In the genomic region with DNA sequence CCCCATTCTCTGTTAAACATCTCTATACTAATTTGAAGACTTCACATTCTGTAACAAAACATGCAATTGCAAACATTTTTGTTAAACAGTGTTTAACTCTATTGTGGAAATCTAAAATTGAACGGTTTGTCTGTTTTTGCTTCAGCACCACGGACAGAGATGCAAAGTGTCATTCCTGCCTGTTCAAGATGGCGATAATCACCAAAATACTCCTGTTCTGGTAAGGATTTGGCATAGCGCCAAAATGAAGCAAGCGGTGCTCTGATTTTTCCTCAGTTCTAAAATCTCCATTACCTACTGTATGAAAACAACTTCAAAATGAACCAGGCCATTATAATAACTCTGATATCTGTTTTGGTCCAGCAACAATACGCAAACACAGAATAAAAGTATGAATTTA, we compare ENCODE assay signal across 14 cellular contexts.
DNase-seq lines count a peak whose midpoint lies in the region; FAIRE-seq and TF ChIP-seq lines count a peak whose summit lies in the region.
"Had no signal": no experiment of that assay in that cellular context is flagged by ENCODE, and none has a peak within 500 bp of the region (broad histone marks: within the 10 kb centered on the region; RNA-seq: fewer than 3 reads in every experiment).

No MANE protein-coding gene starts in this region.

- H3K36me3 Mint-ChIP-seq in endodermal cell (ENCODE audit: low read depth): no peaks in the 10 kb centered on the region
- peaks cover 1% of the 10 kb centered on the region for H3K36me3 Mint-ChIP-seq in activated naive CD8-positive, alpha-beta T cell treated with anti-CD3 and anti-CD28 coated beads for 36 hours

- TF ChIP-seq CTCF in endodermal cell (conservative IDR thresholded peaks at IDR 0.05): no peak

- H3K9me3 ChIP-seq in endodermal cell (ENCODE audit: control insufficient read depth, low read length) (no peaks in the 10 kb centered on the region), small intestine (ENCODE audit: control insufficient read depth, low read depth) (no peaks in the 10 kb centered on the region)
- H3K9me3 ChIP-seq: upper lobe of left lung had no signal

- DNase-seq in NCI-H82 (lab: John Stamatoyannopoulos, UW) (peak; percentile 13), NCI-H82 treated with DMSO at 0.1 percent for 48 hours (lab: John Stamatoyannopoulos, UW; ENCODE audit: unreplicated experiment) (no peak), RPMI7951 (ENCODE audit: low read depth) (peak; percentile 1), endodermal cell (peak; percentile 48), renal cortical epithelial cell (ENCODE audit: low read depth) (peak; percentile 6), NCI-H146 treated with DMSO at 0.1 percent for 48 hours (lab: John Stamatoyannopoulos, UW; ENCODE audit: unreplicated experiment) (no peak), small intestine (no peak)
- no peak for DNase-seq in activated naive CD8-positive, alpha-beta T cell treated with anti-CD3 and anti-CD28 coated beads for 36 hours
- DNase-seq: activated T-cell treated with anti-CD3 and anti-CD28 coated beads, Interleukin-2, amount 50 U/mL, for 24 hours; SHP77; stimulated activated CD4-positive, alpha-beta T cell treated with anti-CD3 and anti-CD28 coated beads, Interleukin-12 subunit alpha, Interleukin-12 subunit beta, amount 100 ng/mL, for 4 hours; upper lobe of left lung had no signal

- H3K4me1 Mint-ChIP-seq in endodermal cell: no peaks in the 10 kb centered on the region
- no peaks in the 10 kb centered on the region for H3K4me1 Mint-ChIP-seq in activated naive CD8-positive, alpha-beta T cell treated with anti-CD3 and anti-CD28 coated beads for 36 hours
- H3K4me1 Mint-ChIP-seq: central memory CD8-positive, alpha-beta T cell had no signal

- peaks cover 2% of the 10 kb centered on the region for H3K27me3 Mint-ChIP-seq in endodermal cell (ENCODE audit: insufficient read depth)
- no peaks in the 10 kb centered on the region for H3K27me3 Mint-ChIP-seq in activated naive CD8-positive, alpha-beta T cell treated with anti-CD3 and anti-CD28 coated beads for 36 hours
- H3K27me3 Mint-ChIP-seq: activated T-cell treated with anti-CD3 and anti-CD28 coated beads, Interleukin-2, amount 50 U/mL, for 24 hours; central memory CD8-positive, alpha-beta T cell had no signal

- H3K4me3 ChIP-seq in endodermal cell (ENCODE audit: low read length) (no peak overlapping the region), small intestine (ENCODE audit: low read depth in 1 of 2, low read length in 2 of 2) (no peak overlapping the region)
- H3K4me3 ChIP-seq: upper lobe of left lung had no signal

- H3K27ac ChIP-seq in endodermal cell (ENCODE audit: low read depth, low read length) (no peak overlapping the region), small intestine (ENCODE audit: low read depth in 1 of 2, low read length in 1 of 2) (no peak overlapping the region)
- H3K27ac ChIP-seq: KMS-11, upper lobe of left lung had no signal

- H3K4me1 ChIP-seq in endodermal cell (ENCODE audit: control insufficient read depth, insufficient read depth, low read length) (no peaks in the 10 kb centered on the region), small intestine (ENCODE audit: control insufficient read depth in 2 of 2, insufficient read depth in 1 of 2, low read depth in 1 of 2, low read length in 1 of 2) (no peaks in the 10 kb centered on the region)
- H3K4me1 ChIP-seq: upper lobe of left lung had no signal

- H3K27me3 ChIP-seq in endodermal cell (ENCODE audit: control insufficient read depth, insufficient read depth, low read length, poor library complexity, severe bottlenecking): no peaks in the 10 kb centered on the region
- H3K27me3 ChIP-seq in small intestine (ENCODE audit: control insufficient read depth in 2 of 2, insufficient read depth in 2 of 2, low read length in 2 of 2): no peaks in the 10 kb centered on the region
- H3K27me3 ChIP-seq: upper lobe of left lung had no signal

- H3K36me3 ChIP-seq in endodermal cell (ENCODE audit: control insufficient read depth, insufficient read depth, low read length) (no peaks in the 10 kb centered on the region), small intestine (ENCODE audit: control insufficient read depth in 2 of 2, insufficient read depth in 2 of 2, low read length in 2 of 2) (no peaks in the 10 kb centered on the region)
- H3K36me3 ChIP-seq: upper lobe of left lung had no signal

- no peaks in the 10 kb centered on the region for H3K9me3 Mint-ChIP-seq in endodermal cell
- peaks cover 3% of the 10 kb centered on the region for H3K9me3 Mint-ChIP-seq in activated naive CD8-positive, alpha-beta T cell treated with anti-CD3 and anti-CD28 coated beads for 36 hours

- H3K9ac ChIP-seq in endodermal cell (ENCODE audit: extremely low read depth, low read length, poor library complexity, severe bottlenecking): no peak overlapping the region
- H3K9ac ChIP-seq: KMS-11 had no signal

- no peak for FAIRE-seq in small intestine (lab: Jason Lieb, UNC)

- 42 to 46% methylated on average over 4 to 6 of the region's 6 CpGs for WGBS in endodermal cell (ENCODE audit: insufficient coverage in 1 of 2, insufficient read length in 1 of 2), 2 experiments
- 20 to 27% (median 21%) methylated on average over 6 of the region's 6 CpGs for WGBS in small intestine, 3 donors

- H3K27ac Mint-ChIP-seq in endodermal cell: no peak overlapping the region
- no peak overlapping the region for H3K27ac Mint-ChIP-seq in activated naive CD8-positive, alpha-beta T cell treated with anti-CD3 and anti-CD28 coated beads for 36 hours
- H3K27ac Mint-ChIP-seq: activated T-cell treated with anti-CD3 and anti-CD28 coated beads, Interleukin-2, amount 50 U/mL, for 24 hours had no signal

- no peak overlapping the region for H3K4me3 Mint-ChIP-seq in endodermal cell
- H3K4me3 Mint-ChIP-seq in activated naive CD8-positive, alpha-beta T cell treated with anti-CD3 and anti-CD28 coated beads for 36 hours: no peak overlapping the region
- H3K4me3 Mint-ChIP-seq: activated T-cell treated with anti-CD3 and anti-CD28 coated beads, Interleukin-2, amount 50 U/mL, for 24 hours; central memory CD8-positive, alpha-beta T cell had no signal

Comparison
In these comparisons a context has a peak if more than half of its experiments do, and no peak if none do; other contexts are left out.
1. DNase-seq: peak in NCI-H82 (single experiment), RPMI7951 (single experiment), endodermal cell (single experiment) and renal cortical epithelial cell (single experiment); none in NCI-H82 treated with DMSO at 0.1 percent for 48 hours (single experiment), NCI-H146 treated with DMSO at 0.1 percent for 48 hours (single experiment), activated naive CD8-positive, alpha-beta T cell treated with anti-CD3 and anti-CD28 coated beads for 36 hours (single experiment) and small intestine (single experiment).